Comparison of ENCODE assay signal across 21 cellular contexts in genomic region chr10:112226439-112227248, GRCh38. TPM values are rescaled to one million over a fixed set of nuclear protein-coding genes. Genes with fewer than 3 reads are reported as not detected.
DNase-seq lines count a peak whose midpoint lies in the region; ATAC-seq and TF ChIP-seq lines count a peak whose summit lies in the region.
"Had no signal": no experiment of that assay in that cellular context is flagged by ENCODE, and none has a peak within 500 bp of the region (broad histone marks: within the 10 kb centered on the region; RNA-seq: fewer than 3 reads in every experiment).

No MANE protein-coding gene starts in this region.

- H3K27ac ChIP-seq in RWPE2 (ENCODE audit: poor library complexity, severe bottlenecking): peak overlapping the region; percentile 59
- H3K27ac ChIP-seq in right lobe of liver: peak overlapping the region; percentile 78 to 88 (median 86)
- H3K27ac ChIP-seq in Peyer's patch: no peak overlapping the region
- H3K27ac ChIP-seq: KMS-11, SJCRH30 had no signal

- TF ChIP-seq POLR2A in right lobe of liver (IDR thresholded peaks at IDR 0.05) (no peak), Peyer's patch (IDR thresholded peaks at IDR 0.05) (no peak)

- no peaks in the 10 kb centered on the region for H3K27me3 ChIP-seq in RWPE2 (ENCODE audit: insufficient read depth, poor library complexity, severe bottlenecking)
- no peaks in the 10 kb centered on the region for H3K27me3 ChIP-seq in right lobe of liver
- no peaks in the 10 kb centered on the region for H3K27me3 ChIP-seq in Peyer's patch
- H3K27me3 ChIP-seq: BE2C, SJCRH30 had no signal

- no peaks in the 10 kb centered on the region for H3K9me3 ChIP-seq in RWPE2 (ENCODE audit: severe bottlenecking)
- H3K9me3 ChIP-seq in right lobe of liver: no peaks in the 10 kb centered on the region
- no peaks in the 10 kb centered on the region for H3K9me3 ChIP-seq in Peyer's patch
- H3K9me3 ChIP-seq: BE2C, SJCRH30 had no signal

- no peak for TF ChIP-seq CTCF in RWPE2 (IDR thresholded peaks at IDR 0.05; ENCODE audit: poor library complexity, severe bottlenecking)
- no peak for TF ChIP-seq CTCF in right lobe of liver (IDR thresholded peaks at IDR 0.05)
- TF ChIP-seq CTCF in Peyer's patch (IDR thresholded peaks at IDR 0.05): no peak

- no peak overlapping the region for H3K4me3 ChIP-seq in RWPE2 (ENCODE audit: severe bottlenecking)
- peak overlapping the region; percentile 33 to 63 (median 58) for H3K4me3 ChIP-seq in right lobe of liver
- H3K4me3 ChIP-seq in Peyer's patch: no peak overlapping the region
- H3K4me3 ChIP-seq: SJCRH30 had no signal

- intact Hi-C loops in right lobe of liver (cut with DNase I): no loop called here

- H3K36me3 ChIP-seq in RWPE2 (ENCODE audit: low read depth) (no peaks in the 10 kb centered on the region), right lobe of liver (no peaks in the 10 kb centered on the region), Peyer's patch (no peaks in the 10 kb centered on the region)
- H3K36me3 ChIP-seq: BE2C, SJCRH30 had no signal

- WGBS in right lobe of liver (ENCODE audit: insufficient coverage, low coverage, low lambda C conversion rate, missing lambda C conversion rate): 28% methylated on average over 7 of the region's 9 CpGs

- DNase-seq in DMS53 (lab: John Stamatoyannopoulos, UW): peak; percentile 43
- no peak for DNase-seq in DMS53 treated with DMSO at 0.1 percent for 48 hours (lab: John Stamatoyannopoulos, UW; ENCODE audit: unreplicated experiment)
- no peak for DNase-seq in RWPE2 (ENCODE audit: low spot score)
- peak in 1 of 3 donors; percentile 46 for DNase-seq in right lobe of liver
- DNase-seq in GM19238 (ENCODE audit: insufficient read length, low spot score): no peak
- no peak for DNase-seq in NOMO-1 treated with dmso at 0.1 percent for 144 hours (lab: John Stamatoyannopoulos, UW; ENCODE audit: unreplicated experiment)
- DNase-seq in Peyer's patch: no peak
- DNase-seq: 8988T; BE2C; CD4-positive, CD25-positive, alpha-beta regulatory T cell; COR-L47; DMS153; NCI-H1436; NCI-H1930; NCI-H510A; NCI-H774; PC-3 had no signal

- H3K4me1 ChIP-seq in RWPE2 (ENCODE audit: insufficient read depth, poor library complexity, severe bottlenecking) (peaks cover 18% of the 10 kb centered on the region), right lobe of liver (peaks cover 0 to 72% (median 14%) of the 10 kb centered on the region in 4 donors), Peyer's patch (no peaks in the 10 kb centered on the region)

- ATAC-seq in RWPE2 (ENCODE audit: low read depth): no peak
- ATAC-seq in right lobe of liver: peak in 1 of 4 donors; percentile 0
- no peak for ATAC-seq in GM19351 (IDR thresholded peaks at IDR 0.05; ENCODE audit: unreplicated experiment)
- ATAC-seq: PC-3 had no signal

RNA-seq across cellular contexts. Expression of gene GPAM, which starts 43.1 kb away (rescaled TPM):
- 100 to 1,000 TPM in 2 of 6 experiments, 10 to 100 TPM in 4; 78.8 to 340 (median 90.3) TPM for total RNA-seq in right lobe of liver
- total RNA-seq in Peyer's patch: 10 to 100 TPM in 1 of 4 donors, 1 to 10 TPM in 3; 3.3 to 13.7 (median 6.4) TPM

RNA-seq across cellular contexts. Expression of gene TECTB, which starts 56.6 kb away (rescaled TPM):
- total RNA-seq in right lobe of liver (under 1 TPM; 0.18 to 0.83 (median 0.49) TPM), Peyer's patch (not detected)
- total RNA-seq: CD4-positive, CD25-positive, alpha-beta regulatory T cell; HFFc6; PC-3; SJCRH30 had no signal

Comparison
In these comparisons a context has a peak if more than half of its experiments do, and no peak if none do; other contexts are left out.
1. H3K27ac ChIP-seq: peak in RWPE2 (single experiment) and right lobe of liver (3 of 3); none in Peyer's patch (0 of 4).
2. H3K4me3 ChIP-seq: peak in right lobe of liver (3 of 3); none in RWPE2 (single experiment) and Peyer's patch (0 of 4).
3. RNA of gene GPAM, which starts 43.1 kb away (total RNA-seq): 78.8 to 340 TPM in right lobe of liver; 3.3 to 13.7 TPM in Peyer's patch; every median in the first group is over 4 times any median in the second.